Comparison of ENCODE assay signal across 19 cellular contexts in the genomic region with DNA sequence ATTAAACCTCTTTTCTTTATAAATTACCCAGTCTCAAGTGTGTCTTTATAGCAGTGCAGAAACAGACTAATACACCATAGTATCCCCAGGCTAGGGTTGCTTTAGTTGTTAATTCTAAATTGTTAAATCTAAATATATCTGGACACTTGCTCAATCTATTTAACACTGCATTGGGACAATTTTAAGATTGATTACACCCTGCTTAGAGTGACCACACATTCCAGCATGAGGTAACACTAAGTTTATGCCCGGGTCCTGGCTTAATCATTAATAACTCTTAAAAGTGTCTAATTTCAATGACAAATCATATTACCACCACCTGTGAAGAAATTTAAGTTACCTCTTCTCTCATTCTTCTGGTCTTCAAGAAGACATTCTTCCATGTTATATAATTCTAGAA.
DNase-seq lines count a peak whose midpoint lies in the region; ATAC-seq and TF ChIP-seq lines count a peak whose summit lies in the region.
"Had no signal": no experiment of that assay in that cellular context is flagged by ENCODE, and none has a peak within 500 bp of the region (broad histone marks: within the 10 kb centered on the region; RNA-seq: fewer than 3 reads in every experiment).

No MANE protein-coding gene starts in this region.

- no peaks in the 10 kb centered on the region for H3K9me3 Mint-ChIP-seq in Calu3 (ENCODE audit: low read depth, unreplicated experiment)
- no peaks in the 10 kb centered on the region for H3K9me3 Mint-ChIP-seq in activated CD4-positive, alpha-beta T cell treated with anti-CD3 and anti-CD28 coated beads, Interleukin-2, amount 10 ng/mL, durations not matched to agents 24 days and 14 days

- H3K4me3 ChIP-seq in left lung: no peak overlapping the region
- H3K4me3 ChIP-seq in osteoblast (ENCODE audit: insufficient read depth, low read length): no peak overlapping the region
- H3K4me3 ChIP-seq: A549, GM12878, GM23248, HAP-1, K562 had no signal

- no TSS peak for BruUV-seq in Calu3 (replicated peaks; lab: Mats Ljungman, UMichigan)

- no peak overlapping the region for H2AFZ ChIP-seq in osteoblast (ENCODE audit: low read length)
- H2AFZ ChIP-seq: GM23248 had no signal

- no peaks in the 10 kb centered on the region for H3K27me3 Mint-ChIP-seq in Calu3 (ENCODE audit: unreplicated experiment)
- H3K27me3 Mint-ChIP-seq in activated CD4-positive, alpha-beta T cell treated with anti-CD3 and anti-CD28 coated beads, Interleukin-2, amount 10 ng/mL, durations not matched to agents 24 days and 14 days: no peaks in the 10 kb centered on the region

- no peaks in the 10 kb centered on the region for H3K36me3 ChIP-seq in left lung
- no peaks in the 10 kb centered on the region for H3K36me3 ChIP-seq in osteoblast (ENCODE audit: insufficient read depth, low read length)
- H3K36me3 ChIP-seq: HAP-1 had no signal

- peaks cover 17% of the 10 kb centered on the region for H3K4me1 Mint-ChIP-seq in Calu3 (ENCODE audit: low read depth, unreplicated experiment)
- H3K4me1 Mint-ChIP-seq in activated CD4-positive, alpha-beta T cell treated with anti-CD3 and anti-CD28 coated beads, Interleukin-2, amount 10 ng/mL, durations not matched to agents 24 days and 14 days: no peaks in the 10 kb centered on the region
- H3K4me1 Mint-ChIP-seq: CD4-positive, alpha-beta memory T cell had no signal

- no peaks in the 10 kb centered on the region for H4K20me1 ChIP-seq in osteoblast (ENCODE audit: insufficient read depth, low read length)

- H3K4me3 Mint-ChIP-seq in Calu3 (ENCODE audit: low read depth, unreplicated experiment): peak overlapping the region; percentile 0
- no peak overlapping the region for H3K4me3 Mint-ChIP-seq in activated CD4-positive, alpha-beta T cell treated with anti-CD3 and anti-CD28 coated beads, Interleukin-2, amount 10 ng/mL, durations not matched to agents 24 days and 14 days
- H3K4me3 Mint-ChIP-seq: CD4-positive, alpha-beta memory T cell had no signal

- H3K27me3 ChIP-seq in left lung: no peaks in the 10 kb centered on the region
- H3K27me3 ChIP-seq in osteoblast (ENCODE audit: insufficient read depth, low read length): no peaks in the 10 kb centered on the region

- peak; percentile 48 for ATAC-seq in left lung
- no peak for ATAC-seq in HG03457 (IDR thresholded peaks at IDR 0.05; ENCODE audit: unreplicated experiment)
- ATAC-seq: A549, GM12878, K562 had no signal

- CTCF ChIA-PET in Calu3 (lab: Charles Lee): no interaction called here

- H3K9me3 ChIP-seq in left lung (no peaks in the 10 kb centered on the region), osteoblast (ENCODE audit: low read depth, low read length) (no peaks in the 10 kb centered on the region)
- H3K9me3 ChIP-seq: A549, HAP-1 had no signal

- H3K4me1 ChIP-seq in left lung (no peaks in the 10 kb centered on the region), osteoblast (ENCODE audit: insufficient read depth, low read length) (no peaks in the 10 kb centered on the region)
- H3K4me1 ChIP-seq: A549, HAP-1 had no signal

- intact Hi-C loops in Calu3 (cut with micrococcal nuclease; ENCODE audit: unreplicated experiment): no loop called here
- intact Hi-C loops in left lung (cut with DNase I): no loop called here
- intact Hi-C loops in activated CD4-positive, alpha-beta T cell treated with anti-CD3 and anti-CD28 coated beads, Interleukin-2, amount 10 ng/mL, durations not matched to agents 24 days and 14 days (cut with micrococcal nuclease): no loop called here

- H3K27ac Mint-ChIP-seq in Calu3 (ENCODE audit: unreplicated experiment): peak overlapping the region; percentile 26
- H3K27ac Mint-ChIP-seq in activated CD4-positive, alpha-beta T cell treated with anti-CD3 and anti-CD28 coated beads, Interleukin-2, amount 10 ng/mL, durations not matched to agents 24 days and 14 days: no peak overlapping the region
- H3K27ac Mint-ChIP-seq: CD4-positive, alpha-beta memory T cell had no signal

- H3K27ac ChIP-seq in left lung: no peak overlapping the region
- no peak overlapping the region for H3K27ac ChIP-seq in osteoblast (ENCODE audit: low read depth, low read length)
- H3K27ac ChIP-seq: A549, C4-2B, GM23248 had no signal

- DNase-seq in Calu3: no peak
- DNase-seq in glomerular visceral epithelial cell (ENCODE audit: extremely low spot score): peak; percentile 65
- no peak for DNase-seq in left lung
- DNase-seq in osteoblast (ENCODE audit: insufficient read length, low spot score, missing footprints): no peak
- no peak for DNase-seq in activated CD4-positive, alpha-beta T cell treated with anti-CD3 and anti-CD28 coated beads, Interleukin-2, amount 10 ng/mL, durations not matched to agents 24 days and 14 days
- DNase-seq: AML-193; CD4-positive, alpha-beta memory T cell; DMS 273 treated with DMSO at 0.1 percent for 48 hours; DMS53; DND-41; EL; GM23248; IMR-90 had no signal

- no peak overlapping the region for H3K4me2 ChIP-seq in osteoblast (ENCODE audit: insufficient read depth, low read length)
- H3K4me2 ChIP-seq: A549 had no signal

- H3K36me3 Mint-ChIP-seq in Calu3 (ENCODE audit: insufficient read depth, unreplicated experiment): no peaks in the 10 kb centered on the region
- no peaks in the 10 kb centered on the region for H3K36me3 Mint-ChIP-seq in activated CD4-positive, alpha-beta T cell treated with anti-CD3 and anti-CD28 coated beads, Interleukin-2, amount 10 ng/mL, durations not matched to agents 24 days and 14 days (ENCODE audit: low read depth)
- H3K36me3 Mint-ChIP-seq: CD4-positive, alpha-beta memory T cell had no signal

- no peaks in the 10 kb centered on the region for H3K79me2 ChIP-seq in osteoblast (ENCODE audit: insufficient read depth, low read length)

- no peak for TF ChIP-seq CTCF in Calu3 (IDR thresholded peaks at IDR 0.05; ENCODE audit: unreplicated experiment)
- no peak for TF ChIP-seq CTCF in left lung (IDR thresholded peaks at IDR 0.05)
- no peak for TF ChIP-seq CTCF in osteoblast (IDR thresholded peaks at IDR 0.05; ENCODE audit: extremely low read depth, low read depth, low read length)
